In the genomic region with DNA sequence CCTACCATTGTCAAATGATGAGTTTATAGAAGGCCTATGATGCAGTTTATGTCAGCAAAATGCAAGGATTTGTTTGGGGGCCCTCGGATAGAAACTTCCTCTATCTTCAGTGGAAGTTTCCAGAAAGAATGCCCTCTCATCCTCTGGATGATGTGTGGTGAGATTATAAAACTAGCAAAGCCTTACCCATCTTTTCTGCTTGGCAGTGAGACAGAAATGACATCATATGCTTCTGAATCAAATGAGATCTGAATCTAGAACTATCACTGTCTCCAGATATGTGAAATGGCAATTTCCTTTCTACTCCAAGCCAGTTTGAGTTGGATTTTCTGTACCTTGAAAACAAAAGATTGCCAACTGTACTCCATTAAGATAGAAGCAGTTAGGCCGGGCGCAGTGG, we compare ENCODE assay signal across 22 cellular contexts.
"Had no signal": no experiment of that assay in that cellular context is flagged by ENCODE, and none has a peak within 500 bp of the region (broad histone marks: within the 10 kb centered on the region; RNA-seq: fewer than 3 reads in every experiment).

No MANE protein-coding gene starts in this region.

- FAIRE-seq: astrocyte, TTC549 had no signal

- H3K4me3 ChIP-seq: PC-9 had no signal

- DNase-seq: activated CD4-positive, alpha-beta memory T cell treated with anti-CD3 and anti-CD28 coated beads, Interleukin-2, amount 10 ng/mL, durations not matched to agents 7 days and 5 days; activated CD4-positive, alpha-beta T cell treated with anti-CD3 and anti-CD28 coated beads, Interleukin-2, amount 50 U/mL, for 1 hour; activated CD4-positive, CD25-positive, alpha-beta regulatory T cell; activated CD8-positive, alpha-beta memory T cell treated with anti-CD3 and anti-CD28 coated beads, Interleukin-2, amount 50 U/mL, for 4 hours; activated naive CD4-positive, alpha-beta T cell; activated naive CD8-positive, alpha-beta T cell treated with anti-CD3 and anti-CD28 coated beads, Interleukin-2, amount 50 U/mL, for 24 hours; activated T-cell treated with anti-CD3 and anti-CD28 coated beads, Interleukin-2, amount 50 U/mL, for 72 hours; amygdala; KG1; MM.1S; NCI-H1105; NCI-H1436; NCI-H187; NCI-H2081; NCI-H510A treated with DMSO at 0.1 percent for 48 hours; NCI-H69; PC-9; SHP77 treated with DMSO at 0.1 percent for 48 hours; T1000 had no signal

- H2AFZ ChIP-seq: PC-9 had no signal

- H3K4me2 ChIP-seq: PC-9 had no signal

- H3K27ac ChIP-seq: PC-9, VCaP had no signal
